1 cellular context compared by ENCODE assay signal in the genomic region with DNA sequence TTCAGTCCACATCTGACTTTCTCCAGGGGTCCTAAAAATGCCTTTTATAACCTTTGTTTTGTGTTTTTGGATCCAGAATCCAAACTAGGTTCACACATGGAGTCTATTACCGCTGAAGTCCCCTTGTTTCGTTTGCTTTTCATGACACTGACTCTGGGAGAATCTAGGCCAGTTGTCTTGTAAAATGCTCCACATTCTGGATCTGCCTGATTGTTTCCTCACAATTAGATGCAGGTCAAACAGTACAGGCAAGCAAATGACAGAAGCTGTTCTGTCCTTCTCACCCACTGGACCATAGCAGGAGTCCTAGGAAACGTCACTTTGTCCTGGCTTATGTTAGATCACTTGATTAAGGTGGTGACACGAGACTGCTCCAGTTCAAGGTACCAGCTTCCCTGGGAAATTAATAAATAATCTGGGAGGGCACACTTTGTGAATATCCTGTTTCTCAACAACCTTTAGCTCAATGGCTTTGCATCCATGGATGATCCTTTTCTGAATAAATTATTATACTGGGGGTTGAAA.
TF ChIP-seq lines count a peak whose summit lies in the region.

No MANE protein-coding gene starts in this region.

TF ChIP-seq in K562, 482 proteins besides CTCF, POLR2A, EP300 and RAD21:
- TF ChIP-seq CAMTA2 (CRISPR knock-in tag; conservative IDR thresholded peaks at IDR 0.05) (no peak), FIP1L1 (IDR thresholded peaks at IDR 0.05; ENCODE audit: low read depth, low read length, poor library complexity, severe bottlenecking) (no peak), SOX6 (IDR thresholded peaks at IDR 0.05) (no peak), HDAC8 (tag; IDR thresholded peaks at IDR 0.05) (no peak), RBFOX2 (IDR thresholded peaks at IDR 0.05; ENCODE audit: low read depth, low read length) (no peak), NFIC (IDR thresholded peaks at IDR 0.05) (no peak), ZNF589 (CRISPR knock-in tag; IDR thresholded peaks at IDR 0.05; ENCODE audit: low read depth) (no peak), HMG20A (CRISPR knock-in tag; conservative IDR thresholded peaks at IDR 0.05) (no peak), SREBF2 (CRISPR knock-in tag; IDR thresholded peaks at IDR 0.05) (no peak), LCOR (CRISPR knock-in tag; IDR thresholded peaks at IDR 0.05) (no peak), SRSF3 (IDR thresholded peaks at IDR 0.05; ENCODE audit: insufficient read depth, low read length) (no peak), MEF2D (tag; conservative IDR thresholded peaks at IDR 0.05; ENCODE audit: low read depth) (no peak), MECOM (CRISPR knock-in tag; IDR thresholded peaks at IDR 0.05) (no peak), CHCHD3 (CRISPR knock-in tag; IDR thresholded peaks at IDR 0.05) (no peak), TBL1XR1 (IDR thresholded peaks at IDR 0.05; ENCODE audit: low read length in 2 of 2) (no peak), FOXP1 (CRISPR knock-in tag; IDR thresholded peaks at IDR 0.05) (no peak), GABPB1 (CRISPR knock-in tag; IDR thresholded peaks at IDR 0.05) (no peak)
- TF ChIP-seq, protein P1, sequence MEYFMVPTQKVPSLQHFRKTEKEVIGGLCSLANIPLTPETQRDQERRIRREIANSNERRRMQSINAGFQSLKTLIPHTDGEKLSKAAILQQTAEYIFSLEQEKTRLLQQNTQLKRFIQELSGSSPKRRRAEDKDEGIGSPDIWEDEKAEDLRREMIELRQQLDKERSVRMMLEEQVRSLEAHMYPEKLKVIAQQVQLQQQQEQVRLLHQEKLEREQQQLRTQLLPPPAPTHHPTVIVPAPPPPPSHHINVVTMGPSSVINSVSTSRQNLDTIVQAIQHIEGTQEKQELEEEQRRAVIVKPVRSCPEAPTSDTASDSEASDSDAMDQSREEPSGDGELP (CRISPR knock-in tag; IDR thresholded peaks at IDR 0.05; ENCODE audit: borderline replicate concordance): no peak
- TF ChIP-seq, protein P2, sequence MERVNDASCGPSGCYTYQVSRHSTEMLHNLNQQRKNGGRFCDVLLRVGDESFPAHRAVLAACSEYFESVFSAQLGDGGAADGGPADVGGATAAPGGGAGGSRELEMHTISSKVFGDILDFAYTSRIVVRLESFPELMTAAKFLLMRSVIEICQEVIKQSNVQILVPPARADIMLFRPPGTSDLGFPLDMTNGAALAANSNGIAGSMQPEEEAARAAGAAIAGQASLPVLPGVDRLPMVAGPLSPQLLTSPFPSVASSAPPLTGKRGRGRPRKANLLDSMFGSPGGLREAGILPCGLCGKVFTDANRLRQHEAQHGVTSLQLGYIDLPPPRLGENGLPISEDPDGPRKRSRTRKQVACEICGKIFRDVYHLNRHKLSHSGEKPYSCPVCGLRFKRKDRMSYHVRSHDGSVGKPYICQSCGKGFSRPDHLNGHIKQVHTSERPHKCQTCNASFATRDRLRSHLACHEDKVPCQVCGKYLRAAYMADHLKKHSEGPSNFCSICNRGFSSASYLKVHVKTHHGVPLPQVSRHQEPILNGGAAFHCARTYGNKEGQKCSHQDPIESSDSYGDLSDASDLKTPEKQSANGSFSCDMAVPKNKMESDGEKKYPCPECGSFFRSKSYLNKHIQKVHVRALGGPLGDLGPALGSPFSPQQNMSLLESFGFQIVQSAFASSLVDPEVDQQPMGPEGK (CRISPR knock-in tag; IDR thresholded peaks at IDR 0.05; ENCODE audit: borderline replicate concordance): no peak
- TF ChIP-seq, protein P3, sequence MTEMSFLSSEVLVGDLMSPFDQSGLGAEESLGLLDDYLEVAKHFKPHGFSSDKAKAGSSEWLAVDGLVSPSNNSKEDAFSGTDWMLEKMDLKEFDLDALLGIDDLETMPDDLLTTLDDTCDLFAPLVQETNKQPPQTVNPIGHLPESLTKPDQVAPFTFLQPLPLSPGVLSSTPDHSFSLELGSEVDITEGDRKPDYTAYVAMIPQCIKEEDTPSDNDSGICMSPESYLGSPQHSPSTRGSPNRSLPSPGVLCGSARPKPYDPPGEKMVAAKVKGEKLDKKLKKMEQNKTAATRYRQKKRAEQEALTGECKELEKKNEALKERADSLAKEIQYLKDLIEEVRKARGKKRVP (CRISPR knock-in tag; IDR thresholded peaks at IDR 0.05): no peak
